Comparison of ENCODE assay signal across 13 cellular contexts in genomic region chr13:48896312-48896711, GRCh38.
DNase-seq lines count a peak whose midpoint lies in the region; FAIRE-seq lines count a peak whose summit lies in the region.
"Had no signal": no experiment of that assay in that cellular context is flagged by ENCODE, and none has a peak within 500 bp of the region (broad histone marks: within the 10 kb centered on the region; RNA-seq: fewer than 3 reads in every experiment).

No MANE protein-coding gene starts in this region.

- DNase-seq in HTR-8/SVneo (ENCODE audit: insufficient read length, low spot score) (peak; percentile 18), RKO (ENCODE audit: low spot score) (peak; percentile 51), dermis blood vessel endothelial cell (peak; percentile 48), skeletal muscle cell (ENCODE audit: low read depth) (peak; percentile 58), amniotic stem cell (lab: John Stamatoyannopoulos, UW) (no peak), AG20443 (ENCODE audit: low spot score) (no peak), NCI-H446 (lab: John Stamatoyannopoulos, UW) (no peak)
- DNase-seq: activated naive CD4-positive, alpha-beta T cell treated with anti-CD3 and anti-CD28 coated beads for 36 hours; H9; NCI-H1417; NCI-H510A treated with DMSO at 0.1 percent for 48 hours had no signal

- FAIRE-seq in HTR-8/SVneo (lab: Jason Lieb, UNC): no peak
- FAIRE-seq: TTC549 had no signal

- no peak overlapping the region for H3K4me3 ChIP-seq in skeletal muscle cell (ENCODE audit: low read depth, low read length)
- H3K4me3 ChIP-seq: lung had no signal

Comparison
In these comparisons a context has a peak if more than half of its experiments do, and no peak if none do; other contexts are left out.
1. DNase-seq: peak in HTR-8/SVneo (single experiment), RKO (single experiment), dermis blood vessel endothelial cell (single experiment) and skeletal muscle cell (single experiment); none in amniotic stem cell (single experiment), AG20443 (single experiment) and NCI-H446 (0 of 2).